In genomic region chr1:3472088-3472850, GRCh38 we compare ENCODE assay signal across 22 cellular contexts. TPM values are rescaled to one million over a fixed set of nuclear protein-coding genes. Genes with fewer than 3 reads are reported as not detected.
DNase-seq lines count a peak whose midpoint lies in the region; ATAC-seq, FAIRE-seq and TF ChIP-seq lines count a peak whose summit lies in the region.
"Had no signal": no experiment of that assay in that cellular context is flagged by ENCODE, and none has a peak within 500 bp of the region (broad histone marks: within the 10 kb centered on the region; RNA-seq: fewer than 3 reads in every experiment).

No MANE protein-coding gene starts in this region.

- H3K36me3 ChIP-seq in A673 (ENCODE audit: insufficient read depth, low read length, poor library complexity, severe bottlenecking) (no peaks in the 10 kb centered on the region), HUES6 (ENCODE audit: control insufficient read depth, insufficient read depth, low read length) (peaks cover 38% of the 10 kb centered on the region)
- H3K36me3 ChIP-seq: HAP-1, SJCRH30 had no signal

- H3K4me1 ChIP-seq in A673 (ENCODE audit: insufficient read depth, low read length, poor library complexity, severe bottlenecking) (peaks cover 37% of the 10 kb centered on the region), HUES6 (ENCODE audit: control insufficient read depth, insufficient read depth, low read length) (peaks cover 16% of the 10 kb centered on the region)
- H3K4me1 ChIP-seq: thyroid gland had no signal

- H3K9me3 Mint-ChIP-seq in neural crest cell (no peaks in the 10 kb centered on the region), natural killer cell (no peaks in the 10 kb centered on the region)
- H3K9me3 Mint-ChIP-seq: activated naive CD4-positive, alpha-beta T cell treated with anti-CD3 and anti-CD28 coated beads, Interleukin-2, amount 50 U/mL, for 72 hours; activated T-cell treated with anti-CD3 and anti-CD28 coated beads, Interleukin-2, amount 50 U/mL, for 4 hours; natural killer cell treated with Interleukin-12 subunit alpha and Interleukin-12 subunit beta and Interleukin-15 and Interleukin-18, amount 100 ng/mL, for 72 hours; T-helper 2 cell treated with Interferon-gamma antibody and Interleukin-4, amounts not matched to agents 5 μg/mL and 100 μg/mL, for 36 hours had no signal

- no peaks in the 10 kb centered on the region for H3K27me3 Mint-ChIP-seq in neural crest cell (ENCODE audit: low read depth)
- H3K27me3 Mint-ChIP-seq in natural killer cell (ENCODE audit: low read depth in 2 of 2) = no peaks in the 10 kb centered on the region
- H3K27me3 Mint-ChIP-seq: natural killer cell treated with Interleukin-12 subunit alpha and Interleukin-12 subunit beta and Interleukin-15 and Interleukin-18, amount 100 ng/mL, for 72 hours had no signal

- H3K4me3 ChIP-seq in A673 (ENCODE audit: low read depth, low read length, poor library complexity, severe bottlenecking) = peak overlapping the region; percentile 22
- peak overlapping the region; percentile 12; the same call in 1 of the 2 replicates for H3K4me3 ChIP-seq in HUES6 (ENCODE audit: low read depth, low read length)
- H3K4me3 ChIP-seq: HAP-1, SJCRH30, thyroid gland had no signal

- no peak for ATAC-seq in natural killer cell
- ATAC-seq: activated CD8-positive, alpha-beta T cell treated with anti-CD3 and anti-CD28 coated beads, Interleukin-2, amount 10 ng/mL, durations not matched to agents 7 days and 5 days; activated naive CD4-positive, alpha-beta T cell treated with anti-CD3 and anti-CD28 coated beads, Interleukin-2, amount 50 U/mL, for 72 hours; activated T-cell treated with anti-CD3 and anti-CD28 coated beads, Interleukin-2, amount 50 U/mL, for 4 hours; natural killer cell treated with Interleukin-12 subunit alpha and Interleukin-12 subunit beta and Interleukin-15 and Interleukin-18, amount 100 ng/mL, for 72 hours had no signal

- peak overlapping the region; percentile 72 for H3K9ac ChIP-seq in HUES6 (ENCODE audit: low read length)

- intact Hi-C loops in A673 (cut with micrococcal nuclease; ENCODE audit: unreplicated experiment) (no loop called here), natural killer cell (cut with micrococcal nuclease) (no loop called here)

- TF ChIP-seq CTCF in A673 (conservative IDR thresholded peaks at IDR 0.05; ENCODE audit: low read depth, low read length) (no peak; the same call in 1 of the 2 replicates), neural crest cell (conservative IDR thresholded peaks at IDR 0.05) (peak; percentile 21), natural killer cell (IDR thresholded peaks at IDR 0.05) (no peak)

- POLR2A ChIA-PET in A673 (lab: Charles Lee; ENCODE audit: low non-redundant PET) = no interaction called here

- FAIRE-seq in H54 (lab: Jason Lieb, UNC) = no peak

- H3K9me3 ChIP-seq in A673 (ENCODE audit: low read depth, low read length, poor library complexity, severe bottlenecking) (no peaks in the 10 kb centered on the region), HUES6 (ENCODE audit: control insufficient read depth, insufficient read depth, low read depth, low read length) (no peaks in the 10 kb centered on the region)
- H3K9me3 ChIP-seq: HAP-1, SJCRH30, thyroid gland had no signal

- no TSS peak for BruUV-seq in A673 (replicated peaks; lab: Mats Ljungman, UMichigan)

- peaks cover 26% of the 10 kb centered on the region for H3K4me1 Mint-ChIP-seq in neural crest cell
- H3K4me1 Mint-ChIP-seq in natural killer cell = no peaks in the 10 kb centered on the region

- CTCF ChIA-PET in A673 (lab: Charles Lee) = interaction anchor here (1.6 to 3.2 kb wide), 2 partner anchors 19 to 147 kb away, joined by 5 to 27 read pairs; no protein-coding TSS in a partner anchor

- H3K27ac ChIP-seq in A673 (ENCODE audit: low read depth, low read length, poor library complexity, severe bottlenecking) (peak overlapping the region; percentile 80), HUES6 (ENCODE audit: low read depth, low read length) (peak overlapping the region; percentile 96), epithelial cell of prostate (peak overlapping the region; percentile 30)
- H3K27ac ChIP-seq: SJCRH30, thyroid gland had no signal

- no peaks in the 10 kb centered on the region for H3K36me3 Mint-ChIP-seq in neural crest cell (ENCODE audit: low read depth)
- no peaks in the 10 kb centered on the region for H3K36me3 Mint-ChIP-seq in natural killer cell
- H3K36me3 Mint-ChIP-seq: activated naive CD4-positive, alpha-beta T cell treated with anti-CD3 and anti-CD28 coated beads, Interleukin-2, amount 50 U/mL, for 72 hours; natural killer cell treated with Interleukin-12 subunit alpha and Interleukin-12 subunit beta and Interleukin-15 and Interleukin-18, amount 100 ng/mL, for 72 hours had no signal

- TF ChIP-seq POLR2A in H54 (IDR thresholded peaks at IDR 0.05; ENCODE audit: low read depth, low read length) = no peak

- DNase-seq in A673 (ENCODE audit: low spot score) = no peak
- no peak for DNase-seq in epithelial cell of prostate (ENCODE audit: low read depth, low spot score)
- no peak for DNase-seq in neural crest cell (ENCODE audit: low read depth, low spot score)
- DNase-seq in H54 (ENCODE audit: insufficient read length, low spot score) = no peak
- DNase-seq in foreskin melanocyte = no peak
- DNase-seq in epidermal melanocyte (ENCODE audit: insufficient read length, low spot score) = no peak
- no peak for DNase-seq in natural killer cell
- DNase-seq: activated CD4-positive, CD25-positive, alpha-beta regulatory T cell; activated CD8-positive, alpha-beta T cell treated with anti-CD3 and anti-CD28 coated beads, Interleukin-2, amount 10 ng/mL, durations not matched to agents 7 days and 5 days; activated T-cell treated with anti-CD3 and anti-CD28 coated beads, Interleukin-2, amount 50 U/mL, for 4 hours; DMS79 treated with DMSO at 0.1 percent for 48 hours; erythroblast; Karpas-422; NCI-H1092; thyroid gland had no signal

- H3K27me3 ChIP-seq in A673 (replicated peaks; ENCODE audit: insufficient read depth, low read depth, low read length, poor library complexity) (no peaks in the 10 kb centered on the region), HUES6 (ENCODE audit: control insufficient read depth, insufficient read depth, low read length) (no peaks in the 10 kb centered on the region)
- H3K27me3 ChIP-seq: thyroid gland had no signal

- no peak overlapping the region for H3K4me3 Mint-ChIP-seq in neural crest cell
- no peak overlapping the region for H3K4me3 Mint-ChIP-seq in natural killer cell
- H3K4me3 Mint-ChIP-seq: activated CD8-positive, alpha-beta T cell treated with anti-CD3 and anti-CD28 coated beads, Interleukin-2, amount 10 ng/mL, durations not matched to agents 7 days and 5 days; activated T-cell treated with anti-CD3 and anti-CD28 coated beads, Interleukin-2, amount 50 U/mL, for 4 hours; natural killer cell treated with Interleukin-12 subunit alpha and Interleukin-12 subunit beta and Interleukin-15 and Interleukin-18, amount 100 ng/mL, for 72 hours; T-helper 2 cell treated with Interferon-gamma antibody and Interleukin-4, amounts not matched to agents 5 μg/mL and 100 μg/mL, for 36 hours had no signal

- peak overlapping the region; percentile 92 for H3K27ac Mint-ChIP-seq in neural crest cell (ENCODE audit: unreplicated experiment)
- no peak overlapping the region for H3K27ac Mint-ChIP-seq in natural killer cell
- H3K27ac Mint-ChIP-seq: activated CD8-positive, alpha-beta T cell treated with anti-CD3 and anti-CD28 coated beads, Interleukin-2, amount 10 ng/mL, durations not matched to agents 7 days and 5 days; activated naive CD4-positive, alpha-beta T cell treated with anti-CD3 and anti-CD28 coated beads, Interleukin-2, amount 50 U/mL, for 72 hours; natural killer cell treated with Interleukin-12 subunit alpha and Interleukin-12 subunit beta and Interleukin-15 and Interleukin-18, amount 100 ng/mL, for 72 hours; T-helper 2 cell treated with Interferon-gamma antibody and Interleukin-4, amounts not matched to agents 5 μg/mL and 100 μg/mL, for 36 hours had no signal

RNA-seq across cellular contexts. Expression of gene ARHGEF16, which starts 17.8 kb away (rescaled TPM):
- 8.9 and 11.2 TPM in 2 replicates for total RNA-seq in A673 (2021)
- 11.3 and 12.2 TPM in 2 replicates for total RNA-seq in neural crest cell
- total RNA-seq in natural killer cell = not detected
- total RNA-seq: activated CD8-positive, alpha-beta T cell treated with anti-CD3 and anti-CD28 coated beads, Interleukin-2, amount 10 ng/mL, durations not matched to agents 7 days and 5 days; natural killer cell treated with Interleukin-12 subunit alpha and Interleukin-12 subunit beta and Interleukin-15 and Interleukin-18, amount 100 ng/mL, for 72 hours; OCI-LY7 had no signal

Comparison
In these comparisons a context has a peak if more than half of its experiments do, and no peak if none do; other contexts are left out.
1. H3K27ac ChIP-seq: peak in every context shown above with its lines; median percentile 96 in HUES6; 80 in A673; 30 in epithelial cell of prostate.